ENCODE assay signal across 35 cellular contexts in the genomic region with DNA sequence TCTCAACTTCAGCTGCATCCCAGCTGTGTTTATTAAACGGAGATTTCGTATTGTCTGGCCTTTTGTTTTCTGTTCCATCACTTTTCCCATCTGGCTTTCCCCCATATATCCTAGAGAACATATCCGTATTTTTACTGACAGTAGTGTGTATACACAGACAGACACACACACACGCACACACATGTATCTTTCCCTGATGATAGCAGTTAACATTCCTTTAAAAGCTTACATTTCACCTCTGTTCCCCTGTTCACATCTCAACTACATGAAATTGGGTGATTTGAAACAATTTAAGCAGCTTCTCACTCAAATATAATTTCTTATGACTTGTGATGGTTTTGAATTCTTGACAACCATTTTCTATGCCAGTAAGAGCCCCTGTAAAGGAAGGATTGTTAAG.
"Had no signal": no experiment of that assay in that cellular context is flagged by ENCODE, and none has a peak within 500 bp of the region (broad histone marks: within the 10 kb centered on the region; RNA-seq: fewer than 3 reads in every experiment).

No MANE protein-coding gene starts in this region.

- H3K4me2 ChIP-seq: KMS-11 had no signal

- H3K36me3 ChIP-seq: MG63 had no signal

- H3K27ac ChIP-seq: KMS-11 had no signal

- DNase-seq: Karpas-422, Kasumi-1, KG1, MG63, MM.1S, MV-4-11, NCI-H1048, NCI-H1092, NCI-H1092 treated with DMSO at 0.1 percent for 48 hours, NCI-H1105, NCI-H1105 treated with DMSO at 0.1 percent for 48 hours, NCI-H1417, NCI-H1417 treated with DMSO at 0.1 percent for 48 hours, NCI-H1436, NCI-H1436 treated with DMSO at 0.1 percent for 48 hours, NCI-H146, NCI-H1694, NCI-H1694 treated with DMSO at 0.1 percent for 48 hours, NCI-H187, NCI-H187 treated with DMSO at 0.1 percent for 48 hours, NCI-H1930, NCI-H2029, NCI-H2029 treated with DMSO at 0.1 percent for 48 hours, NCI-H2081, NCI-H2081 treated with DMSO at 0.1 percent for 48 hours, NCI-H2107, NCI-H2171, NCI-H2171 treated with DMSO at 0.1 percent for 48 hours, NCI-H2227 treated with DMSO at 0.1 percent for 48 hours, NCI-H226, NCI-H345, NCI-H446, NCI-H446 treated with DMSO at 0.1 percent for 48 hours, NCI-H510A had no signal

- H3K27me3 ChIP-seq: MG63 had no signal

- H3K4me3 ChIP-seq: MG63 had no signal

- H3K9me3 ChIP-seq: MG63 had no signal

- H3K9ac ChIP-seq: KMS-11 had no signal
